Comparison of ENCODE assay signal across 1 cellular context in the genomic region with DNA sequence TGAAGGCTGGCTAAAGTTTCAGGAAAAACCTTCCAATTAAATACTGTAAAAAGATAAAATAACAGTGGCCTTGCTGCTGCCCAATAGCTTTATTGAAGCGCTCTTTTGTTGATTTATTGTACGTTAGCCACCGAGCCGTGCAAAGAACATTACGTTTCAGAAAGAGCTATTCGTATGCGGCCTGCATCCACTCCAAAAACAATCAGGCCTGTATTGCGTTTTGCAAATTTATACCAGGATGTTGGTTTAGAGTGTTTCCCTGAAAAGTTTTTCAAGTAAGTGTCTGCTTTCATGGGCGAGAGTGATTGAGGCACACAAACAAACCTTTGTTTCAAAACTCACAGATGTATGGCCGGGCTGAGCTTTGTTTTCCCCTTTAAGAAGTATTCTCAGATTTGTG.
TF ChIP-seq lines count a peak whose summit lies in the region.

No MANE protein-coding gene starts in this region.

TF ChIP-seq in SK-N-SH, 30 proteins besides CTCF, POLR2A, EP300 and RAD21 (continued from another document):
- TF ChIP-seq, protein P1, sequence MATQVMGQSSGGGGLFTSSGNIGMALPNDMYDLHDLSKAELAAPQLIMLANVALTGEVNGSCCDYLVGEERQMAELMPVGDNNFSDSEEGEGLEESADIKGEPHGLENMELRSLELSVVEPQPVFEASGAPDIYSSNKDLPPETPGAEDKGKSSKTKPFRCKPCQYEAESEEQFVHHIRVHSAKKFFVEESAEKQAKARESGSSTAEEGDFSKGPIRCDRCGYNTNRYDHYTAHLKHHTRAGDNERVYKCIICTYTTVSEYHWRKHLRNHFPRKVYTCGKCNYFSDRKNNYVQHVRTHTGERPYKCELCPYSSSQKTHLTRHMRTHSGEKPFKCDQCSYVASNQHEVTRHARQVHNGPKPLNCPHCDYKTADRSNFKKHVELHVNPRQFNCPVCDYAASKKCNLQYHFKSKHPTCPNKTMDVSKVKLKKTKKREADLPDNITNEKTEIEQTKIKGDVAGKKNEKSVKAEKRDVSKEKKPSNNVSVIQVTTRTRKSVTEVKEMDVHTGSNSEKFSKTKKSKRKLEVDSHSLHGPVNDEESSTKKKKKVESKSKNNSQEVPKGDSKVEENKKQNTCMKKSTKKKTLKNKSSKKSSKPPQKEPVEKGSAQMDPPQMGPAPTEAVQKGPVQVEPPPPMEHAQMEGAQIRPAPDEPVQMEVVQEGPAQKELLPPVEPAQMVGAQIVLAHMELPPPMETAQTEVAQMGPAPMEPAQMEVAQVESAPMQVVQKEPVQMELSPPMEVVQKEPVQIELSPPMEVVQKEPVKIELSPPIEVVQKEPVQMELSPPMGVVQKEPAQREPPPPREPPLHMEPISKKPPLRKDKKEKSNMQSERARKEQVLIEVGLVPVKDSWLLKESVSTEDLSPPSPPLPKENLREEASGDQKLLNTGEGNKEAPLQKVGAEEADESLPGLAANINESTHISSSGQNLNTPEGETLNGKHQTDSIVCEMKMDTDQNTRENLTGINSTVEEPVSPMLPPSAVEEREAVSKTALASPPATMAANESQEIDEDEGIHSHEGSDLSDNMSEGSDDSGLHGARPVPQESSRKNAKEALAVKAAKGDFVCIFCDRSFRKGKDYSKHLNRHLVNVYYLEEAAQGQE (IDR thresholded peaks at IDR 0.05; ENCODE audit: low read depth, low read length), result no peak
- TF ChIP-seq RXRA (IDR thresholded peaks at IDR 0.05; ENCODE audit: borderline replicate concordance, low read depth), result no peak
- no peak for TF ChIP-seq NRF1 (IDR thresholded peaks at IDR 0.05; ENCODE audit: low read depth, low read length)
- no peak for TF ChIP-seq MXI1 (IDR thresholded peaks at IDR 0.05; ENCODE audit: low read depth, low read length)
- TF ChIP-seq SIN3A (IDR thresholded peaks at IDR 0.05; ENCODE audit: borderline replicate concordance, low read depth, low read length), result no peak
- TF ChIP-seq PBX3 (IDR thresholded peaks at IDR 0.05), result no peak
TF ChIP-seq in SK-N-SH: peak in this region for 0.
